Comparison of ENCODE assay signal across 1 cellular context in genomic region chr14:102690509-102691286, GRCh38.
TF ChIP-seq lines count a peak whose summit lies in the region.

No MANE protein-coding gene starts in this region.

TF ChIP-seq in GM23338, 12 proteins besides CTCF, POLR2A, EP300 and RAD21 (continued from another document):
- TF ChIP-seq, protein P1, sequence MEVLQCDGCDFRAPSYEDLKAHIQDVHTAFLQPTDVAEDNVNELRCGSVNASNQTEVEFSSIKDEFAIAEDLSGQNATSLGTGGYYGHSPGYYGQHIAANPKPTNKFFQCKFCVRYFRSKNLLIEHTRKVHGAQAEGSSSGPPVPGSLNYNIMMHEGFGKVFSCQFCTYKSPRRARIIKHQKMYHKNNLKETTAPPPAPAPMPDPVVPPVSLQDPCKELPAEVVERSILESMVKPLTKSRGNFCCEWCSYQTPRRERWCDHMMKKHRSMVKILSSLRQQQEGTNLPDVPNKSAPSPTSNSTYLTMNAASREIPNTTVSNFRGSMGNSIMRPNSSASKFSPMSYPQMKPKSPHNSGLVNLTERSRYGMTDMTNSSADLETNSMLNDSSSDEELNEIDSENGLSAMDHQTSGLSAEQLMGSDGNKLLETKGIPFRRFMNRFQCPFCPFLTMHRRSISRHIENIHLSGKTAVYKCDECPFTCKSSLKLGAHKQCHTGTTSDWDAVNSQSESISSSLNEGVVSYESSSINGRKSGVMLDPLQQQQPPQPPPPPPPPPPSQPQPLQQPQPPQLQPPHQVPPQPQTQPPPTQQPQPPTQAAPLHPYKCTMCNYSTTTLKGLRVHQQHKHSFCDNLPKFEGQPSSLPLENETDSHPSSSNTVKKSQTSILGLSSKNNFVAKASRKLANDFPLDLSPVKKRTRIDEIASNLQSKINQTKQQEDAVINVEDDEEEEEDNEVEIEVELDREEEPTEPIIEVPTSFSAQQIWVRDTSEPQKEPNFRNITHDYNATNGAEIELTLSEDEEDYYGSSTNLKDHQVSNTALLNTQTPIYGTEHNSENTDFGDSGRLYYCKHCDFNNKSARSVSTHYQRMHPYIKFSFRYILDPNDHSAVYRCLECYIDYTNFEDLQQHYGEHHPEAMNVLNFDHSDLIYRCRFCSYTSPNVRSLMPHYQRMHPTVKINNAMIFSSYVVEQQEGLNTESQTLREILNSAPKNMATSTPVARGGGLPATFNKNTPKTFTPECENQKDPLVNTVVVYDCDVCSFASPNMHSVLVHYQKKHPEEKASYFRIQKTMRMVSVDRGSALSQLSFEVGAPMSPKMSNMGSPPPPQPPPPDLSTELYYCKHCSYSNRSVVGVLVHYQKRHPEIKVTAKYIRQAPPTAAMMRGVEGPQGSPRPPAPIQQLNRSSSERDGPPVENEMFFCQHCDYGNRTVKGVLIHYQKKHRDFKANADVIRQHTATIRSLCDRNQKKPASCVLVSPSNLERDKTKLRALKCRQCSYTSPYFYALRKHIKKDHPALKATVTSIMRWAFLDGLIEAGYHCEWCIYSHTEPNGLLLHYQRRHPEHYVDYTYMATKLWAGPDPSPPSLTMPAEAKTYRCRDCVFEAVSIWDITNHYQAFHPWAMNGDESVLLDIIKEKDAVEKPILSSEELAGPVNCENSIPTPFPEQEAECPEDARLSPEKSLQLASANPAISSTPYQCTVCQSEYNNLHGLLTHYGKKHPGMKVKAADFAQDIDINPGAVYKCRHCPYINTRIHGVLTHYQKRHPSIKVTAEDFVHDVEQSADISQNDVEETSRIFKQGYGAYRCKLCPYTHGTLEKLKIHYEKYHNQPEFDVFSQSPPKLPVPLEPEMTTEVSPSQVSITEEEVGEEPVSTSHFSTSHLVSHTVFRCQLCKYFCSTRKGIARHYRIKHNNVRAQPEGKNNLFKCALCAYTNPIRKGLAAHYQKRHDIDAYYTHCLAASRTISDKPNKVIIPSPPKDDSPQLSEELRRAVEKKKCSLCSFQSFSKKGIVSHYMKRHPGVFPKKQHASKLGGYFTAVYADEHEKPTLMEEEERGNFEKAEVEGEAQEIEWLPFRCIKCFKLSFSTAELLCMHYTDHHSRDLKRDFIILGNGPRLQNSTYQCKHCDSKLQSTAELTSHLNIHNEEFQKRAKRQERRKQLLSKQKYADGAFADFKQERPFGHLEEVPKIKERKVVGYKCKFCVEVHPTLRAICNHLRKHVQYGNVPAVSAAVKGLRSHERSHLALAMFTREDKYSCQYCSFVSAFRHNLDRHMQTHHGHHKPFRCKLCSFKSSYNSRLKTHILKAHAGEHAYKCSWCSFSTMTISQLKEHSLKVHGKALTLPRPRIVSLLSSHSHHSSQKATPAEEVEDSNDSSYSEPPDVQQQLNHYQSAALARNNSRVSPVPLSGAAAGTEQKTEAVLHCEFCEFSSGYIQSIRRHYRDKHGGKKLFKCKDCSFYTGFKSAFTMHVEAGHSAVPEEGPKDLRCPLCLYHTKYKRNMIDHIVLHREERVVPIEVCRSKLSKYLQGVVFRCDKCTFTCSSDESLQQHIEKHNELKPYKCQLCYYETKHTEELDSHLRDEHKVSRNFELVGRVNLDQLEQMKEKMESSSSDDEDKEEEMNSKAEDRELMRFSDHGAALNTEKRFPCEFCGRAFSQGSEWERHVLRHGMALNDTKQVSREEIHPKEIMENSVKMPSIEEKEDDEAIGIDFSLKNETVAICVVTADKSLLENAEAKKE (CRISPR knock-in tag; IDR thresholded peaks at IDR 0.05) = no peak
- TF ChIP-seq JUNB (IDR thresholded peaks at IDR 0.05; ENCODE audit: unreplicated experiment) = no peak
